22 cellular contexts compared by ENCODE assay signal in genomic region chr21:36055551-36055950, GRCh38.
"Had no signal": no experiment of that assay in that cellular context is flagged by ENCODE, and none has a peak within 500 bp of the region (broad histone marks: within the 10 kb centered on the region; RNA-seq: fewer than 3 reads in every experiment).

No MANE protein-coding gene starts in this region.

- H3K27ac ChIP-seq: HL-60, KMS-11, RWPE1 had no signal

- H3K9me3 ChIP-seq: SK-N-SH had no signal

- ATAC-seq: K562, Panc1, PC-3 had no signal

- DNase-seq: Kasumi-1, MM.1S, NCI-H1092 treated with DMSO at 0.1 percent for 48 hours, NCI-H1436, NCI-H187, NCI-H2029, NCI-H2081 treated with DMSO at 0.1 percent for 48 hours, NCI-H2171, NCI-H226, NCI-H446, NCI-H510A, NCI-H524 treated with DMSO at 0.1 percent for 48 hours, NCI-H69, NCI-H774, PC-3, SHP77, SK-N-SH had no signal

- H3K4me3 ChIP-seq: K562 had no signal
